ENCODE assay signal across 1 cellular context in genomic region chr2:166104773-166105172, GRCh38.
TF ChIP-seq lines count a peak whose summit lies in the region.

No MANE protein-coding gene starts in this region.

TF ChIP-seq in K562, 482 proteins besides CTCF, POLR2A, EP300 and RAD21 (continued from another document):
- TF ChIP-seq ATF3 (IDR thresholded peaks at IDR 0.05) (peak; percentile 39), ATF3 (CRISPR knock-in tag; conservative IDR thresholded peaks at IDR 0.05) (no peak), U2AF2 (optimal IDR thresholded peaks at IDR 0.05; ENCODE audit: low read depth, low read length) (no peak)
